In the genomic region with DNA sequence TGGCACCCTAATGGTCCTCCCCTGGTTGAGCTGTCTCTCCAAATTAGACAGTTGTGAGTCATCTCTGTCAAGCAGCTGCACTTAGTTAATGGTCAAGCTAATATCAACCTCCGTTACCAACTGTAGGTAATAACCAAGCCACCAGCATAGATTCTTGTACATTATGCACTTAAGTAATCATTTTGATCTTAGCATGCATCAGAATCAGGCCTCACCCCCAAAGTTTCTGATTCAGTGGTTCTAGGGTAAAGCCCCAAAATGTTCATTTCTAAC, we compare ENCODE assay signal across 13 cellular contexts.
DNase-seq lines count a peak whose midpoint lies in the region; ATAC-seq, FAIRE-seq and TF ChIP-seq lines count a peak whose summit lies in the region.
"Had no signal": no experiment of that assay in that cellular context is flagged by ENCODE, and none has a peak within 500 bp of the region (broad histone marks: within the 10 kb centered on the region; RNA-seq: fewer than 3 reads in every experiment).

No MANE protein-coding gene starts in this region.

- ATAC-seq in GM18861 (IDR thresholded peaks at IDR 0.05; ENCODE audit: unreplicated experiment) (peak; percentile 95), GM21529 (IDR thresholded peaks at IDR 0.05; ENCODE audit: unreplicated experiment) (peak; percentile 93), HG03097 (IDR thresholded peaks at IDR 0.05; ENCODE audit: low FRiP score, unreplicated experiment) (peak; percentile 95), SK-N-SH treated with all-trans-retinoic acid at 6 μM for 48 hours (no peak)

- DNase-seq in epithelial cell of proximal tubule (ENCODE audit: low read depth) (peak; percentile 55), urothelium cell line (ENCODE audit: low spot score) (no peak), iPS-NIHi7 (ENCODE audit: extremely low spot score) (no peak), NCI-H1417 treated with DMSO at 0.1 percent for 48 hours (lab: John Stamatoyannopoulos, UW) (no peak)
- DNase-seq: activated CD4-positive, alpha-beta T cell treated with anti-CD3 and anti-CD28 coated beads for 1 hour; activated gamma-delta T cell; C1 segment of cervical spinal cord; stimulated activated naive CD4-positive, alpha-beta T cell had no signal

- no peak overlapping the region for H3K4me3 ChIP-seq in epithelial cell of proximal tubule (ENCODE audit: low read depth, low read length)
- H3K4me3 ChIP-seq: SJSA1 had no signal

- no peak for TF ChIP-seq CTCF in epithelial cell of proximal tubule (conservative IDR thresholded peaks at IDR 0.05; ENCODE audit: low read depth, low read length)

- FAIRE-seq in urothelium cell line (lab: Jason Lieb, UNC): no peak

TF ChIP-seq in SK-N-SH treated with all-trans-retinoic acid at 6 μM for 48 hours, 23 proteins besides CTCF, POLR2A, EP300 and RAD21:
- TF ChIP-seq, protein P1, sequence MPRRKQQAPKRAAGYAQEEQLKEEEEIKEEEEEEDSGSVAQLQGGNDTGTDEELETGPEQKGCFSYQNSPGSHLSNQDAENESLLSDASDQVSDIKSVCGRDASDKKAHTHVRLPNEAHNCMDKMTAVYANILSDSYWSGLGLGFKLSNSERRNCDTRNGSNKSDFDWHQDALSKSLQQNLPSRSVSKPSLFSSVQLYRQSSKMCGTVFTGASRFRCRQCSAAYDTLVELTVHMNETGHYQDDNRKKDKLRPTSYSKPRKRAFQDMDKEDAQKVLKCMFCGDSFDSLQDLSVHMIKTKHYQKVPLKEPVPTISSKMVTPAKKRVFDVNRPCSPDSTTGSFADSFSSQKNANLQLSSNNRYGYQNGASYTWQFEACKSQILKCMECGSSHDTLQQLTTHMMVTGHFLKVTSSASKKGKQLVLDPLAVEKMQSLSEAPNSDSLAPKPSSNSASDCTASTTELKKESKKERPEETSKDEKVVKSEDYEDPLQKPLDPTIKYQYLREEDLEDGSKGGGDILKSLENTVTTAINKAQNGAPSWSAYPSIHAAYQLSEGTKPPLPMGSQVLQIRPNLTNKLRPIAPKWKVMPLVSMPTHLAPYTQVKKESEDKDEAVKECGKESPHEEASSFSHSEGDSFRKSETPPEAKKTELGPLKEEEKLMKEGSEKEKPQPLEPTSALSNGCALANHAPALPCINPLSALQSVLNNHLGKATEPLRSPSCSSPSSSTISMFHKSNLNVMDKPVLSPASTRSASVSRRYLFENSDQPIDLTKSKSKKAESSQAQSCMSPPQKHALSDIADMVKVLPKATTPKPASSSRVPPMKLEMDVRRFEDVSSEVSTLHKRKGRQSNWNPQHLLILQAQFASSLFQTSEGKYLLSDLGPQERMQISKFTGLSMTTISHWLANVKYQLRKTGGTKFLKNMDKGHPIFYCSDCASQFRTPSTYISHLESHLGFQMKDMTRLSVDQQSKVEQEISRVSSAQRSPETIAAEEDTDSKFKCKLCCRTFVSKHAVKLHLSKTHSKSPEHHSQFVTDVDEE (CRISPR knock-in tag; IDR thresholded peaks at IDR 0.05): no peak
- no peak for TF ChIP-seq BACH2 (CRISPR knock-in tag; IDR thresholded peaks at IDR 0.05; ENCODE audit: borderline replicate concordance)
- TF ChIP-seq ZFP30 (CRISPR knock-in tag; IDR thresholded peaks at IDR 0.05): no peak
- TF ChIP-seq, protein P2, sequence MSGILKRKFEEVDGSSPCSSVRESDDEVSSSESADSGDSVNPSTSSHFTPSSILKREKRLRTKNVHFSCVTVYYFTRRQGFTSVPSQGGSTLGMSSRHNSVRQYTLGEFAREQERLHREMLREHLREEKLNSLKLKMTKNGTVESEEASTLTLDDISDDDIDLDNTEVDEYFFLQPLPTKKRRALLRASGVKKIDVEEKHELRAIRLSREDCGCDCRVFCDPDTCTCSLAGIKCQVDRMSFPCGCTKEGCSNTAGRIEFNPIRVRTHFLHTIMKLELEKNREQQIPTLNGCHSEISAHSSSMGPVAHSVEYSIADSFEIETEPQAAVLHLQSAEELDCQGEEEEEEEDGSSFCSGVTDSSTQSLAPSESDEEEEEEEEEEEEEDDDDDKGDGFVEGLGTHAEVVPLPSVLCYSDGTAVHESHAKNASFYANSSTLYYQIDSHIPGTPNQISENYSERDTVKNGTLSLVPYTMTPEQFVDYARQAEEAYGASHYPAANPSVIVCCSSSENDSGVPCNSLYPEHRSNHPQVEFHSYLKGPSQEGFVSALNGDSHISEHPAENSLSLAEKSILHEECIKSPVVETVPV (CRISPR knock-in tag; IDR thresholded peaks at IDR 0.05): no peak
